Comparison of ENCODE assay signal across 1 cellular context in the genomic region with DNA sequence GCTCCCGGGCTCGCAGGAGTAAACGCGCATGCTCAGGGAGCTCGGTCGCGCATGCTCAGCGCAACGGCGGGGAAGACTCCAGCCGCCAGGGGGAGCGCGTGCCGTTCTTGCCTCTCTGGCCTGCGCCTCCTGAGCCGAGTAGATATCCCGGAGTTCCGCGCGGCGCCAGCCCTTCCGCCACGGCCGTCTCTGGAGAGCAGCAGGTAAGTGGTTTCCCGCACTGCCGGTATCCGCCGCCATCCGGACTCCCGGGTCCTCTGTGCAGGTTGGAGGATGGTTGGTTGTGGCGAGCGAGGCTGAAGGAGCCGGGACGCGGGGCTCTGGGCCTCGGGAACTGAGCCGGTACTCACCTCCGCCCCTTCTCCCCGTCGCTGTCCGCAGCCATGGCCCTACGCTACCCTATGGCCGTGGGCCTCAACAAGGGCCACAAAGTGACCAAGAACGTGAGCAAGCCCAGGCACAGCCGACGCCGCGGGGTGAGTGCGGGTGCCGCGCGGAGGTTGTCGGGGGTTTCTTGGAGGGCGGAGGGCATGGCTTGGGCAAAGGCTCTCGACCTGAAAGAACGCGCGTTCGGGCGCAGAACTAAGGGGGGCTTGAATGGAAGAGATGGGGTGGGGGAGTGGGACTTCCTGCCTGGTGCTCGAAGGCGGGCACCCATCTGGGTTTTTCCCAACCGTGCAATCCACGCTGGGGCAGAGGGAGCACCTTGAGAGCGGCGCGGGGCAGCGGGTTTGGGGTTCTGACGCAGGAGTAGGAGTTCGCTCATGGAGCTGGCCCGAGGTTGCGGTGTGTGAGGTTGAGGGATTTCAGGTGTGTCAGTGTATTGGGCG.
A peak's percentile ranks its signal among the peaks of the same experiment; 100 is the strongest.
TF ChIP-seq lines count a peak whose summit lies in the region.

A gene (plus strand): TSS at position 171 of the 830 bp plus-strand sequence. CDS start 213 bp downstream, at position 384.

TF ChIP-seq in HepG2, 621 proteins besides CTCF, POLR2A, EP300 and RAD21 (continued from another document and continues in another):
- TF ChIP-seq SAFB2 (CRISPR knock-in tag; IDR thresholded peaks at IDR 0.05; ENCODE audit: borderline replicate concordance, low read depth) (peak; percentile 80; the same call in 1 of the 2 replicates), HNRNPUL1 (IDR thresholded peaks at IDR 0.05; ENCODE audit: low read depth, low read length) (no peak), SRSF1 (optimal IDR thresholded peaks at IDR 0.05; ENCODE audit: low read depth, low read length) (peak; percentile 93), RXRB (CRISPR knock-in tag; IDR thresholded peaks at IDR 0.05; ENCODE audit: borderline replicate concordance) (peak; percentile 82), MAFG (CRISPR knock-in tag; IDR thresholded peaks at IDR 0.05) (no peak), POLR2G (IDR thresholded peaks at IDR 0.05; ENCODE audit: low read depth, low read length) (peak; percentile 99), ZNF547 (CRISPR knock-in tag; IDR thresholded peaks at IDR 0.05) (peak; percentile 91), ZNF337 (CRISPR knock-in tag; IDR thresholded peaks at IDR 0.05; ENCODE audit: borderline replicate concordance, low read depth) (0 out of 2 replicates have a peak, but pooled peaks have one; percentile 60), RELA (CRISPR knock-in tag; IDR thresholded peaks at IDR 0.05) (peak; percentile 81; the same call in 1 of the 2 replicates), ZNF629 (CRISPR knock-in tag; conservative IDR thresholded peaks at IDR 0.05) (no peak), MEIS1 (CRISPR knock-in tag; IDR thresholded peaks at IDR 0.05; ENCODE audit: borderline replicate concordance) (peak; percentile 76; the same call in 1 of the 2 replicates), ZNF607 (CRISPR knock-in tag; IDR thresholded peaks at IDR 0.05; ENCODE audit: borderline replicate concordance) (peak; percentile 73; the same call in 1 of the 2 replicates), RFX1 (IDR thresholded peaks at IDR 0.05) (no peak), WIZ (CRISPR knock-in tag; IDR thresholded peaks at IDR 0.05) (no peak), RBM22 (optimal IDR thresholded peaks at IDR 0.05; ENCODE audit: low read length) (peak; percentile 8), MYC (CRISPR knock-in tag; IDR thresholded peaks at IDR 0.05; ENCODE audit: borderline replicate concordance) (peak; percentile 98), PHF21A (CRISPR knock-in tag; IDR thresholded peaks at IDR 0.05) (no peak; the same call in 1 of the 2 replicates), ZNF343 (CRISPR knock-in tag; IDR thresholded peaks at IDR 0.05) (peak; percentile 96; the same call in 1 of the 2 replicates), CHCHD3 (CRISPR knock-in tag; IDR thresholded peaks at IDR 0.05) (peak; percentile 96), SYNCRIP (IDR thresholded peaks at IDR 0.05; ENCODE audit: insufficient read depth, low read depth, low read length) (no peak), ZBTB8A (CRISPR knock-in tag; IDR thresholded peaks at IDR 0.05; ENCODE audit: borderline replicate concordance, low read depth) (no peak), ZNF780A (CRISPR knock-in tag; IDR thresholded peaks at IDR 0.05) (peak; percentile 82), ATM (IDR thresholded peaks at IDR 0.05; ENCODE audit: borderline replicate concordance) (no peak), JARID2 (CRISPR knock-in tag; IDR thresholded peaks at IDR 0.05; ENCODE audit: insufficient replicate concordance) (no peak), ZNF17 (CRISPR knock-in tag; IDR thresholded peaks at IDR 0.05) (no peak), ZNF432 (CRISPR knock-in tag; IDR thresholded peaks at IDR 0.05; ENCODE audit: borderline replicate concordance) (no peak), ZNF501 (CRISPR knock-in tag; IDR thresholded peaks at IDR 0.05) (peak; percentile 98), KLF11 (CRISPR knock-in tag; IDR thresholded peaks at IDR 0.05) (peak; percentile 51; the same call in 1 of the 2 replicates), ONECUT2 (CRISPR knock-in tag; IDR thresholded peaks at IDR 0.05) (0 out of 2 replicates have a peak, but pooled peaks have one; percentile 31)
- TF ChIP-seq, protein P1, sequence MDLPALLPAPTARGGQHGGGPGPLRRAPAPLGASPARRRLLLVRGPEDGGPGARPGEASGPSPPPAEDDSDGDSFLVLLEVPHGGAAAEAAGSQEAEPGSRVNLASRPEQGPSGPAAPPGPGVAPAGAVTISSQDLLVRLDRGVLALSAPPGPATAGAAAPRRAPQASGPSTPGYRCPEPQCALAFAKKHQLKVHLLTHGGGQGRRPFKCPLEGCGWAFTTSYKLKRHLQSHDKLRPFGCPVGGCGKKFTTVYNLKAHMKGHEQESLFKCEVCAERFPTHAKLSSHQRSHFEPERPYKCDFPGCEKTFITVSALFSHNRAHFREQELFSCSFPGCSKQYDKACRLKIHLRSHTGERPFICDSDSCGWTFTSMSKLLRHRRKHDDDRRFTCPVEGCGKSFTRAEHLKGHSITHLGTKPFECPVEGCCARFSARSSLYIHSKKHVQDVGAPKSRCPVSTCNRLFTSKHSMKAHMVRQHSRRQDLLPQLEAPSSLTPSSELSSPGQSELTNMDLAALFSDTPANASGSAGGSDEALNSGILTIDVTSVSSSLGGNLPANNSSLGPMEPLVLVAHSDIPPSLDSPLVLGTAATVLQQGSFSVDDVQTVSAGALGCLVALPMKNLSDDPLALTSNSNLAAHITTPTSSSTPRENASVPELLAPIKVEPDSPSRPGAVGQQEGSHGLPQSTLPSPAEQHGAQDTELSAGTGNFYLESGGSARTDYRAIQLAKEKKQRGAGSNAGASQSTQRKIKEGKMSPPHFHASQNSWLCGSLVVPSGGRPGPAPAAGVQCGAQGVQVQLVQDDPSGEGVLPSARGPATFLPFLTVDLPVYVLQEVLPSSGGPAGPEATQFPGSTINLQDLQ (CRISPR knock-in tag; IDR thresholded peaks at IDR 0.05): no peak
- TF ChIP-seq, protein P2, sequence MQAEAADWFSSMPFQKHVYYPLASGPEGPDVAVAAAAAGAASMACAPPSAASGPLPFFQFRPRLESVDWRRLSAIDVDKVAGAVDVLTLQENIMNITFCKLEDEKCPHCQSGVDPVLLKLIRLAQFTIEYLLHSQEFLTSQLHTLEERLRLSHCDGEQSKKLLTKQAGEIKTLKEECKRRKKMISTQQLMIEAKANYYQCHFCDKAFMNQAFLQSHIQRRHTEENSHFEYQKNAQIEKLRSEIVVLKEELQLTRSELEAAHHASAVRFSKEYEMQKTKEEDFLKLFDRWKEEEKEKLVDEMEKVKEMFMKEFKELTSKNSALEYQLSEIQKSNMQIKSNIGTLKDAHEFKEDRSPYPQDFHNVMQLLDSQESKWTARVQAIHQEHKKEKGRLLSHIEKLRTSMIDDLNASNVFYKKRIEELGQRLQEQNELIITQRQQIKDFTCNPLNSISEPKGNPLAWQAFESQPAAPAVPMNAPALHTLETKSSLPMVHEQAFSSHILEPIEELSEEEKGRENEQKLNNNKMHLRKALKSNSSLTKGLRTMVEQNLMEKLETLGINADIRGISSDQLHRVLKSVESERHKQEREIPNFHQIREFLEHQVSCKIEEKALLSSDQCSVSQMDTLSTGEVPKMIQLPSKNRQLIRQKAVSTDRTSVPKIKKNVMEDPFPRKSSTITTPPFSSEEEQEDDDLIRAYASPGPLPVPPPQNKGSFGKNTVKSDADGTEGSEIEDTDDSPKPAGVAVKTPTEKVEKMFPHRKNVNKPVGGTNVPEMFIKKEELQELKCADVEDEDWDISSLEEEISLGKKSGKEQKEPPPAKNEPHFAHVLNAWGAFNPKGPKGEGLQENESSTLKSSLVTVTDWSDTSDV (CRISPR knock-in tag; IDR thresholded peaks at IDR 0.05): peak; percentile 65; the same call in 1 of the 2 replicates
- TF ChIP-seq, protein P3, sequence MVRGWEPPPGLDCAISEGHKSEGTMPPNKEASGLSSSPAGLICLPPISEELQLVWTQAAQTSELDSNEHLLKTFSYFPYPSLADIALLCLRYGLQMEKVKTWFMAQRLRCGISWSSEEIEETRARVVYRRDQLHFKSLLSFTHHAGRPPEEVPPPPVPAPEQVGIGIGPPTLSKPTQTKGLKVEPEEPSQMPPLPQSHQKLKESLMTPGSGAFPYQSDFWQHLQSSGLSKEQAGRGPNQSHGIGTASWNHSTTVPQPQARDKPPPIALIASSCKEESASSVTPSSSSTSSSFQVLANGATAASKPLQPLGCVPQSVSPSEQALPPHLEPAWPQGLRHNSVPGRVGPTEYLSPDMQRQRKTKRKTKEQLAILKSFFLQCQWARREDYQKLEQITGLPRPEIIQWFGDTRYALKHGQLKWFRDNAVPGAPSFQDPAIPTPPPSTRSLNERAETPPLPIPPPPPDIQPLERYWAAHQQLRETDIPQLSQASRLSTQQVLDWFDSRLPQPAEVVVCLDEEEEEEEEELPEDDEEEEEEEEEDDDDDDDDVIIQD (CRISPR knock-in tag; IDR thresholded peaks at IDR 0.05; ENCODE audit: low read depth): no peak
- TF ChIP-seq, protein P4, sequence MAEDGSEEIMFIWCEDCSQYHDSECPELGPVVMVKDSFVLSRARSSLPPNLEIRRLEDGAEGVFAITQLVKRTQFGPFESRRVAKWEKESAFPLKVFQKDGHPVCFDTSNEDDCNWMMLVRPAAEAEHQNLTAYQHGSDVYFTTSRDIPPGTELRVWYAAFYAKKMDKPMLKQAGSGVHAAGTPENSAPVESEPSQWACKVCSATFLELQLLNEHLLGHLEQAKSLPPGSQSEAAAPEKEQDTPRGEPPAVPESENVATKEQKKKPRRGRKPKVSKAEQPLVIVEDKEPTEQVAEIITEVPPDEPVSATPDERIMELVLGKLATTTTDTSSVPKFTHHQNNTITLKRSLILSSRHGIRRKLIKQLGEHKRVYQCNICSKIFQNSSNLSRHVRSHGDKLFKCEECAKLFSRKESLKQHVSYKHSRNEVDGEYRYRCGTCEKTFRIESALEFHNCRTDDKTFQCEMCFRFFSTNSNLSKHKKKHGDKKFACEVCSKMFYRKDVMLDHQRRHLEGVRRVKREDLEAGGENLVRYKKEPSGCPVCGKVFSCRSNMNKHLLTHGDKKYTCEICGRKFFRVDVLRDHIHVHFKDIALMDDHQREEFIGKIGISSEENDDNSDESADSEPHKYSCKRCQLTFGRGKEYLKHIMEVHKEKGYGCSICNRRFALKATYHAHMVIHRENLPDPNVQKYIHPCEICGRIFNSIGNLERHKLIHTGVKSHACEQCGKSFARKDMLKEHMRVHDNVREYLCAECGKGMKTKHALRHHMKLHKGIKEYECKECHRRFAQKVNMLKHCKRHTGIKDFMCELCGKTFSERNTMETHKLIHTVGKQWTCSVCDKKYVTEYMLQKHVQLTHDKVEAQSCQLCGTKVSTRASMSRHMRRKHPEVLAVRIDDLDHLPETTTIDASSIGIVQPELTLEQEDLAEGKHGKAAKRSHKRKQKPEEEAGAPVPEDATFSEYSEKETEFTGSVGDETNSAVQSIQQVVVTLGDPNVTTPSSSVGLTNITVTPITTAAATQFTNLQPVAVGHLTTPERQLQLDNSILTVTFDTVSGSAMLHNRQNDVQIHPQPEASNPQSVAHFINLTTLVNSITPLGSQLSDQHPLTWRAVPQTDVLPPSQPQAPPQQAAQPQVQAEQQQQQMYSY (CRISPR knock-in tag; IDR thresholded peaks at IDR 0.05): 0 out of 2 replicates have a peak, but pooled peaks have one; percentile 42
- TF ChIP-seq, protein P5, sequence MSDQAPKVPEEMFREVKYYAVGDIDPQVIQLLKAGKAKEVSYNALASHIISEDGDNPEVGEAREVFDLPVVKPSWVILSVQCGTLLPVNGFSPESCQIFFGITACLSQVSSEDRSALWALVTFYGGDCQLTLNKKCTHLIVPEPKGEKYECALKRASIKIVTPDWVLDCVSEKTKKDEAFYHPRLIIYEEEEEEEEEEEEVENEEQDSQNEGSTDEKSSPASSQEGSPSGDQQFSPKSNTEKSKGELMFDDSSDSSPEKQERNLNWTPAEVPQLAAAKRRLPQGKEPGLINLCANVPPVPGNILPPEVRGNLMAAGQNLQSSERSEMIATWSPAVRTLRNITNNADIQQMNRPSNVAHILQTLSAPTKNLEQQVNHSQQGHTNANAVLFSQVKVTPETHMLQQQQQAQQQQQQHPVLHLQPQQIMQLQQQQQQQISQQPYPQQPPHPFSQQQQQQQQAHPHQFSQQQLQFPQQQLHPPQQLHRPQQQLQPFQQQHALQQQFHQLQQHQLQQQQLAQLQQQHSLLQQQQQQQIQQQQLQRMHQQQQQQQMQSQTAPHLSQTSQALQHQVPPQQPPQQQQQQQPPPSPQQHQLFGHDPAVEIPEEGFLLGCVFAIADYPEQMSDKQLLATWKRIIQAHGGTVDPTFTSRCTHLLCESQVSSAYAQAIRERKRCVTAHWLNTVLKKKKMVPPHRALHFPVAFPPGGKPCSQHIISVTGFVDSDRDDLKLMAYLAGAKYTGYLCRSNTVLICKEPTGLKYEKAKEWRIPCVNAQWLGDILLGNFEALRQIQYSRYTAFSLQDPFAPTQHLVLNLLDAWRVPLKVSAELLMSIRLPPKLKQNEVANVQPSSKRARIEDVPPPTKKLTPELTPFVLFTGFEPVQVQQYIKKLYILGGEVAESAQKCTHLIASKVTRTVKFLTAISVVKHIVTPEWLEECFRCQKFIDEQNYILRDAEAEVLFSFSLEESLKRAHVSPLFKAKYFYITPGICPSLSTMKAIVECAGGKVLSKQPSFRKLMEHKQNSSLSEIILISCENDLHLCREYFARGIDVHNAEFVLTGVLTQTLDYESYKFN (CRISPR knock-in tag; conservative IDR thresholded peaks at IDR 0.05): peak; percentile 6; the same call in 1 of the 2 replicates
- TF ChIP-seq, protein P6, sequence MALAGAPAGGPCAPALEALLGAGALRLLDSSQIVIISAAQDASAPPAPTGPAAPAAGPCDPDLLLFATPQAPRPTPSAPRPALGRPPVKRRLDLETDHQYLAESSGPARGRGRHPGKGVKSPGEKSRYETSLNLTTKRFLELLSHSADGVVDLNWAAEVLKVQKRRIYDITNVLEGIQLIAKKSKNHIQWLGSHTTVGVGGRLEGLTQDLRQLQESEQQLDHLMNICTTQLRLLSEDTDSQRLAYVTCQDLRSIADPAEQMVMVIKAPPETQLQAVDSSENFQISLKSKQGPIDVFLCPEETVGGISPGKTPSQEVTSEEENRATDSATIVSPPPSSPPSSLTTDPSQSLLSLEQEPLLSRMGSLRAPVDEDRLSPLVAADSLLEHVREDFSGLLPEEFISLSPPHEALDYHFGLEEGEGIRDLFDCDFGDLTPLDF (CRISPR knock-in tag; IDR thresholded peaks at IDR 0.05): peak; percentile 67; the same call in 1 of the 2 replicates
- TF ChIP-seq, protein P7, sequence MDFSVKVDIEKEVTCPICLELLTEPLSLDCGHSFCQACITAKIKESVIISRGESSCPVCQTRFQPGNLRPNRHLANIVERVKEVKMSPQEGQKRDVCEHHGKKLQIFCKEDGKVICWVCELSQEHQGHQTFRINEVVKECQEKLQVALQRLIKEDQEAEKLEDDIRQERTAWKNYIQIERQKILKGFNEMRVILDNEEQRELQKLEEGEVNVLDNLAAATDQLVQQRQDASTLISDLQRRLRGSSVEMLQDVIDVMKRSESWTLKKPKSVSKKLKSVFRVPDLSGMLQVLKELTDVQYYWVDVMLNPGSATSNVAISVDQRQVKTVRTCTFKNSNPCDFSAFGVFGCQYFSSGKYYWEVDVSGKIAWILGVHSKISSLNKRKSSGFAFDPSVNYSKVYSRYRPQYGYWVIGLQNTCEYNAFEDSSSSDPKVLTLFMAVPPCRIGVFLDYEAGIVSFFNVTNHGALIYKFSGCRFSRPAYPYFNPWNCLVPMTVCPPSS (IDR thresholded peaks at IDR 0.05): no peak
- TF ChIP-seq, protein P8, sequence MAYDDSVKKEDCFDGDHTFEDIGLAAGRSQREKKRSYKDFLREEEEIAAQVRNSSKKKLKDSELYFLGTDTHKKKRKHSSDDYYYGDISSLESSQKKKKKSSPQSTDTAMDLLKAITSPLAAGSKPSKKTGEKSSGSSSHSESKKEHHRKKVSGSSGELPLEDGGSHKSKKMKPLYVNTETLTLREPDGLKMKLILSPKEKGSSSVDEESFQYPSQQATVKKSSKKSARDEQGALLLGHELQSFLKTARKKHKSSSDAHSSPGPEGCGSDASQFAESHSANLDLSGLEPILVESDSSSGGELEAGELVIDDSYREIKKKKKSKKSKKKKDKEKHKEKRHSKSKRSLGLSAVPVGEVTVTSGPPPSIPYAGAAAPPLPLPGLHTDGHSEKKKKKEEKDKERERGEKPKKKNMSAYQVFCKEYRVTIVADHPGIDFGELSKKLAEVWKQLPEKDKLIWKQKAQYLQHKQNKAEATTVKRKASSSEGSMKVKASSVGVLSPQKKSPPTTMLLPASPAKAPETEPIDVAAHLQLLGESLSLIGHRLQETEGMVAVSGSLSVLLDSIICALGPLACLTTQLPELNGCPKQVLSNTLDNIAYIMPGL (CRISPR knock-in tag; IDR thresholded peaks at IDR 0.05; ENCODE audit: borderline replicate concordance in 1 of 2, low read depth in 1 of 2): peak; percentile 97 to 98
